ENCODE assay signal across 9 cellular contexts in genomic region chr5:62284946-62285891, GRCh38. TPM values are rescaled to one million over a fixed set of nuclear protein-coding genes. Genes with fewer than 3 reads are reported as not detected.
DNase-seq lines count a peak whose midpoint lies in the region; ATAC-seq and TF ChIP-seq lines count a peak whose summit lies in the region.
"Had no signal": no experiment of that assay in that cellular context is flagged by ENCODE, and none has a peak within 500 bp of the region (broad histone marks: within the 10 kb centered on the region; RNA-seq: fewer than 3 reads in every experiment).

No MANE protein-coding gene starts in this region.

- no peaks in the 10 kb centered on the region for H3K4me1 ChIP-seq in GM23338 (ENCODE audit: insufficient read depth)

- no peak overlapping the region for H3K4me2 ChIP-seq in GM23338

- TF ChIP-seq CTCF in GM23338 (conservative IDR thresholded peaks at IDR 0.05; ENCODE audit: low read depth in 2 of 2) (no peak), omental fat pad (IDR thresholded peaks at IDR 0.05) (no peak)

- no peaks in the 10 kb centered on the region for H3K27me3 ChIP-seq in GM23338 (ENCODE audit: insufficient read depth)
- H3K27me3 ChIP-seq in H7 (ENCODE audit: control insufficient read depth, insufficient read depth, low read length), result no peaks in the 10 kb centered on the region

- no peak for TF ChIP-seq POLR2A in GM18505 (IDR thresholded peaks at IDR 0.05; ENCODE audit: borderline replicate concordance, extremely low read depth, insufficient read depth, insufficient read length)

- H3K4me1 Mint-ChIP-seq in GM23338 (no peaks in the 10 kb centered on the region), T-helper 17 cell (peaks cover 20% of the 10 kb centered on the region)
- H3K4me1 Mint-ChIP-seq in naive thymus-derived CD8-positive, alpha-beta T cell, result peaks cover 18 to 43% (median 39%) of the 10 kb centered on the region in 4 donors

- H3K27ac ChIP-seq in GM23338 (ENCODE audit: low read depth), result no peak overlapping the region
- H3K27ac ChIP-seq: epithelial cell of prostate had no signal

- H3K4me3 Mint-ChIP-seq in GM23338 (no peak overlapping the region), T-helper 17 cell (peak overlapping the region; percentile 7)
- H3K4me3 Mint-ChIP-seq in naive thymus-derived CD8-positive, alpha-beta T cell, result peak overlapping the region in 1 of 10 donors; percentile 8

- H3K79me2 ChIP-seq in GM23338 (replicated peaks; ENCODE audit: insufficient read depth), result no peaks in the 10 kb centered on the region

- H3K9me2 ChIP-seq in GM23338 (ENCODE audit: insufficient read depth), result peaks cover 9% of the 10 kb centered on the region; the same call in 1 of the 2 replicates

- peaks cover 9% of the 10 kb centered on the region; the same call in 1 of the 3 replicates for H3K9me3 Mint-ChIP-seq in GM23338
- H3K9me3 Mint-ChIP-seq in naive thymus-derived CD8-positive, alpha-beta T cell, result peaks cover 0 to 6% (median 0%) of the 10 kb centered on the region in 9 donors

- POLR2A ChIA-PET in naive thymus-derived CD8-positive, alpha-beta T cell (lab: Charles Lee), result interaction anchor here (1.4 to 1.9 kb wide), 3 partner anchors 12 to 20 kb away, joined by 4 to 6 read pairs (median 4); partner anchors contain the start of gene KIF2A

- DNase-seq in GM23338 (ENCODE audit: low spot score), result no peak
- no peak for DNase-seq in T-helper 17 cell
- DNase-seq in naive thymus-derived CD8-positive, alpha-beta T cell, result peak in 1 of 10 donors; percentile 16
- DNase-seq in LoVo (ENCODE audit: low spot score), result no peak
- DNase-seq in H7, result no peak
- no peak for DNase-seq in omental fat pad (ENCODE audit: low spot score)
- no peak for DNase-seq in left cardiac atrium

- H3F3A ChIP-seq in GM23338 (replicated peaks; ENCODE audit: low read depth), result no peaks in the 10 kb centered on the region

- intact Hi-C loops in left cardiac atrium (cut with DNase I), result no loop called here

- no peaks in the 10 kb centered on the region for H3K27me3 Mint-ChIP-seq in GM23338 (ENCODE audit: insufficient read depth, low read depth, poor library complexity)
- H3K27me3 Mint-ChIP-seq in T-helper 17 cell, result no peaks in the 10 kb centered on the region
- no peaks in the 10 kb centered on the region for H3K27me3 Mint-ChIP-seq in naive thymus-derived CD8-positive, alpha-beta T cell

- no peaks in the 10 kb centered on the region for H3K9me3 ChIP-seq in T-helper 17 cell (ENCODE audit: control insufficient read depth, low read length, poor library complexity, severe bottlenecking)

- H3K4me3 ChIP-seq in GM23338 (no peak overlapping the region), H7 (ENCODE audit: insufficient read depth, low read depth, low read length) (no peak overlapping the region)

- ATAC-seq in GM18505 (IDR thresholded peaks at IDR 0.05; ENCODE audit: unreplicated experiment) (peak; percentile 87), GM23338 (no peak), T-helper 17 cell (peak; percentile 52), omental fat pad (ENCODE audit: low FRiP score) (no peak), left cardiac atrium (no peak)
- peak in 1 of 2 donors; percentile 47 for ATAC-seq in naive thymus-derived CD8-positive, alpha-beta T cell

- H3K27ac Mint-ChIP-seq in GM23338, result no peak overlapping the region
- peak overlapping the region; percentile 90 for H3K27ac Mint-ChIP-seq in T-helper 17 cell
- peak overlapping the region in 8 of 10 donors; percentile 22 to 68 (median 38) for H3K27ac Mint-ChIP-seq in naive thymus-derived CD8-positive, alpha-beta T cell

- 0 out of 2 replicates have a peak overlapping the region, but pooled peaks have one; percentile 32 for H2AFZ ChIP-seq in GM23338

- H3K36me3 ChIP-seq in GM23338 (ENCODE audit: insufficient read depth), result no peaks in the 10 kb centered on the region
- H3K36me3 ChIP-seq in H7 (replicated peaks; ENCODE audit: control insufficient read depth, insufficient read depth, low read length), result no peaks in the 10 kb centered on the region

- H4K20me1 ChIP-seq in GM23338 (replicated peaks; ENCODE audit: insufficient read depth), result no peaks in the 10 kb centered on the region

- no peaks in the 10 kb centered on the region for H3K36me3 Mint-ChIP-seq in GM23338 (ENCODE audit: low read depth)
- no peaks in the 10 kb centered on the region for H3K36me3 Mint-ChIP-seq in T-helper 17 cell (ENCODE audit: low read depth)
- no peaks in the 10 kb centered on the region for H3K36me3 Mint-ChIP-seq in naive thymus-derived CD8-positive, alpha-beta T cell

TF ChIP-seq in GM23338, 12 proteins besides CTCF, POLR2A, EP300 and RAD21 (continues in another document):
- TF ChIP-seq REST (IDR thresholded peaks at IDR 0.05; ENCODE audit: unreplicated experiment) (no peak), STAT1 (IDR thresholded peaks at IDR 0.05; ENCODE audit: unreplicated experiment) (no peak), NANOG (IDR thresholded peaks at IDR 0.05; ENCODE audit: borderline replicate concordance) (no peak)

RNA-seq across cellular contexts. Expression of gene KIF2A, which starts 20.8 kb away (rescaled TPM):
- 99.1 and 120 TPM in 2 replicates for total RNA-seq in GM23338 (2014; rRNA removed; shearing (Covaris generic))
- polyA plus RNA-seq in GM23338 (2016; fragmentation: Nextera tagmentation; extraction: Ambion mirVana), result 98.7 and 122 TPM in 2 replicates
- total RNA-seq in T-helper 17 cell, result 100 to 1,000 TPM in 1 of 2 donors, 10 to 100 TPM in 1; 93.5 to 158 TPM
- 100 to 1,000 TPM; 178 to 195 TPM for total RNA-seq in naive thymus-derived CD8-positive, alpha-beta T cell
- 100 to 1,000 TPM; 151 to 180 (median 173) TPM for polyA plus RNA-seq in naive thymus-derived CD8-positive, alpha-beta T cell
- total RNA-seq in H7 (2014; rRNA removed; shearing (Covaris generic)), result 49.6 and 68.9 TPM in 2 replicates
- 10 to 100 TPM; 19.3 to 37.6 (median 35.9) TPM for total RNA-seq in omental fat pad
- 10 to 100 TPM; 11.6 to 14.8 TPM for total RNA-seq in left cardiac atrium

Comparison
In these comparisons a context has a peak if more than half of its experiments do, and no peak if none do; other contexts are left out.
1. ATAC-seq: peak in GM18505 (single experiment) and T-helper 17 cell (single experiment); none in GM23338 (single experiment), omental fat pad (single experiment) and left cardiac atrium (0 of 2).